ENCODE assay signal across 1 cellular context in genomic region chr13:46660408-46660807, GRCh38.
A peak's percentile ranks its signal among the peaks of the same experiment; 100 is the strongest.
TF ChIP-seq lines count a peak whose summit lies in the region.

No MANE protein-coding gene starts in this region.

TF ChIP-seq in HepG2, 621 proteins besides CTCF, POLR2A, EP300 and RAD21:
- TF ChIP-seq GABPA (IDR thresholded peaks at IDR 0.05; ENCODE audit: low read depth, low read length) (no peak), GABPA (CRISPR knock-in tag; IDR thresholded peaks at IDR 0.05; ENCODE audit: low read depth) (0 out of 2 replicates have a peak, but pooled peaks have one; percentile 24), ZNF672 (CRISPR knock-in tag; IDR thresholded peaks at IDR 0.05) (no peak), SOX6 (IDR thresholded peaks at IDR 0.05) (no peak), SOX6 (CRISPR knock-in tag; IDR thresholded peaks at IDR 0.05) (0 out of 2 replicates have a peak, but pooled peaks have one; percentile 9)
